ENCODE assay signal across 3 cellular contexts in the genomic region with DNA sequence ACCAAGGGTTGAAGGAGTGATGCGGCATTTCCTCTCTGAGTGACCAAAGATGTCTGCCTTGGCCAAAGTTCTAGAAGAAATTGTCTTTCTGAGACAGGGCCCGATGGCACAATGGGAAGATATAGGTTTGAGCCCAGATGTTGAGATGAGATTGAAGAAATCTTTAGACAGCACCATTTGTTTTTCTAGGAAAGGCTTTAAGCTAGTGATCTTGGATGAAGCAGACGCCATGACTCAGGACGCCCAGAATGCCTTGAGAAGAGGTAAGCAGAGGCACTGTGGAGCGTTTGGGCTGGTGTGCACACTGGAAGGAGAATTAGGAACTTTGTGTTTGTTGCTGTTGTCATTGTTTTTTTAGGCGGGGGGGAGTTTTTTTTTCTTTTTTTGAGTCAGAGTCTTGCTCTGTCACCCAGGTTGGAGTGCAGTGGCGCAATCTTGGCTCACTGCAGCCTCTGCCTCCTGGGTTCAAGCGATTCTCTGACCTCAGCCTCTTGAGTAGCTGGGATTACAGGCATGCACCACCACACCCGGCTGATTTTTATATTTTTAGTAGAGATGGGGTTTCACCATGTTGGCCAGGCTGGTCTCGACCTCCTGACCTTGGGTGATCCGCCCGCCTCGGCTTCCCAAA. TPM values are rescaled to one million over a fixed set of nuclear protein-coding genes. Genes with fewer than 3 reads are reported as not detected.
"Had no signal": no experiment of that assay in that cellular context is flagged by ENCODE, and none has a peak within 500 bp of the region (broad histone marks: within the 10 kb centered on the region; RNA-seq: fewer than 3 reads in every experiment).

No MANE protein-coding gene starts in this region.

RNA-seq across cellular contexts. Expression of a gene that starts 53.4 kb away (rescaled TPM):
- total RNA-seq: activated naive CD8-positive, alpha-beta T cell treated with anti-CD3 and anti-CD28 coated beads for 36 hours; IMR-90; Right ventricle myocardium superior had no signal
- polyA plus RNA-seq: IMR-90 had no signal
